In genomic region chr2:223500690-223501089, GRCh38 we compare ENCODE assay signal across 25 cellular contexts.
"Had no signal": no experiment of that assay in that cellular context is flagged by ENCODE, and none has a peak within 500 bp of the region (broad histone marks: within the 10 kb centered on the region; RNA-seq: fewer than 3 reads in every experiment).

No MANE protein-coding gene starts in this region.

- H3K4me1 Mint-ChIP-seq: memory B cell; natural killer cell; stimulated activated memory B cell treated with anti-CD40 and anti-IgM and Interleukin-4, amounts not matched to agents 10 μg/mL and 1 μg/mL and 100 μg/mL, for 72 hours had no signal

- H3K9me3 ChIP-seq: colonic mucosa, esophagus squamous epithelium, gastrocnemius medialis, ovary, psoas muscle, sigmoid colon, spleen, thoracic aorta, upper lobe of right lung, uterus had no signal

- H3K36me3 Mint-ChIP-seq: memory B cell; natural killer cell; stimulated activated memory B cell treated with anti-CD40 and anti-IgM and Interleukin-4, amounts not matched to agents 10 μg/mL and 1 μg/mL and 100 μg/mL, for 72 hours had no signal

- DNase-seq: colonic mucosa; dermis blood vessel endothelial cell; effector memory CD4-positive, alpha-beta T cell; esophagus squamous epithelium; foreskin fibroblast; gastrocnemius medialis; head of caudate nucleus; kidney; natural killer cell; occipital lobe; ovary; posterior cingulate gyrus; psoas muscle; right cardiac atrium; sigmoid colon; spleen; stimulated activated CD4-positive, alpha-beta T cell treated with anti-CD3 and anti-CD28 coated beads, Interleukin-4, amount 100 ng/mL, for 4 hours; stimulated activated naive CD8-positive, alpha-beta T cell treated with anti-CD3 and anti-CD28 coated beads, Interleukin-15, Interleukin-2, amounts not matched to agents 100 U/mL and 50 U/mL, for 24 hours; substantia nigra; upper lobe of right lung; uterus had no signal

- ATAC-seq: gastrocnemius medialis; left lobe of liver; natural killer cell; psoas muscle; right cardiac atrium; stimulated activated memory B cell treated with anti-CD40 and anti-IgM and Interleukin-4, amounts not matched to agents 10 μg/mL and 1 μg/mL and 100 μg/mL, for 72 hours; stimulated activated naive CD8-positive, alpha-beta T cell treated with anti-CD3 and anti-CD28 coated beads, Interleukin-15, Interleukin-2, amounts not matched to agents 100 U/mL and 50 U/mL, for 24 hours; upper lobe of right lung had no signal

- H3K27ac Mint-ChIP-seq: memory B cell; natural killer cell; stimulated activated memory B cell treated with anti-CD40 and anti-IgM and Interleukin-4, amounts not matched to agents 10 μg/mL and 1 μg/mL and 100 μg/mL, for 72 hours had no signal

- H3K4me3 Mint-ChIP-seq: memory B cell; natural killer cell; stimulated activated memory B cell treated with anti-CD40 and anti-IgM and Interleukin-4, amounts not matched to agents 10 μg/mL and 1 μg/mL and 100 μg/mL, for 72 hours had no signal
